In genomic region chr12:99498756-99499155, GRCh38 we compare ENCODE assay signal across 18 cellular contexts.
DNase-seq lines count a peak whose midpoint lies in the region; ATAC-seq, FAIRE-seq and TF ChIP-seq lines count a peak whose summit lies in the region.
"Had no signal": no experiment of that assay in that cellular context is flagged by ENCODE, and none has a peak within 500 bp of the region (broad histone marks: within the 10 kb centered on the region; RNA-seq: fewer than 3 reads in every experiment).

No MANE protein-coding gene starts in this region.

- CTCF ChIA-PET in HEK293T (lab: Yijun Ruan, JAX) = no interaction called here

- H3K4me3 ChIP-seq in AG09309 (ENCODE audit: control insufficient read depth, low read depth, low read length) = no peak overlapping the region
- no peak overlapping the region for H3K4me3 ChIP-seq in HUES48 (ENCODE audit: low read depth, low read length)
- H3K4me3 ChIP-seq in astrocyte of the spinal cord (ENCODE audit: low read depth, low read length) = no peak overlapping the region
- no peak overlapping the region for H3K4me3 ChIP-seq in small intestine (ENCODE audit: low read depth in 1 of 2, low read length in 2 of 2)
- no peak overlapping the region for H3K4me3 ChIP-seq in gastrocnemius medialis
- H3K4me3 ChIP-seq: BLaER1, cardiac muscle cell had no signal

- TF ChIP-seq CTCF in AG09309 (IDR thresholded peaks at IDR 0.05; ENCODE audit: control insufficient read depth, insufficient read depth, low read depth, low read length, missing control alignments) (no peak), astrocyte of the spinal cord (IDR thresholded peaks at IDR 0.05; ENCODE audit: low read depth, low read length) (no peak), gastrocnemius medialis (IDR thresholded peaks at IDR 0.05 in 4 of 5, conservative IDR thresholded peaks at IDR 0.05 in 1 of 5) (no peak)

- H3K4me1 ChIP-seq in HUES48 (ENCODE audit: control insufficient read depth, insufficient read depth, low read length) (peaks cover 6% of the 10 kb centered on the region; the same call in 1 of the 2 replicates), small intestine (ENCODE audit: control insufficient read depth in 2 of 2, insufficient read depth in 1 of 2, low read depth in 1 of 2, low read length in 1 of 2) (no peaks in the 10 kb centered on the region), gastrocnemius medialis (no peaks in the 10 kb centered on the region)
- H3K4me1 ChIP-seq: BLaER1 had no signal

- WGBS in small intestine, 3 donors = 52 to 67% (median 53%) methylated on average over 3 of the region's 3 CpGs

- H3K9ac ChIP-seq in HUES48 (ENCODE audit: low read depth, low read length) = no peak overlapping the region
- H3K9ac ChIP-seq: BLaER1 had no signal

- no peaks in the 10 kb centered on the region for H3K27me3 ChIP-seq in HUES48 (ENCODE audit: control insufficient read depth, insufficient read depth, low read length)
- no peaks in the 10 kb centered on the region for H3K27me3 ChIP-seq in small intestine (ENCODE audit: control insufficient read depth in 2 of 2, insufficient read depth in 2 of 2, low read length in 2 of 2)
- no peaks in the 10 kb centered on the region for H3K27me3 ChIP-seq in gastrocnemius medialis
- H3K27me3 ChIP-seq: BLaER1, cardiac muscle cell had no signal

- no peak for TF ChIP-seq POLR2A in gastrocnemius medialis (IDR thresholded peaks at IDR 0.05)

- peak overlapping the region; percentile 33 for H3K27ac ChIP-seq in HUES48 (ENCODE audit: low read depth, low read length)
- H3K27ac ChIP-seq in small intestine (ENCODE audit: low read depth in 1 of 2, low read length in 1 of 2) = no peak overlapping the region
- H3K27ac ChIP-seq in gastrocnemius medialis = no peak overlapping the region
- H3K27ac ChIP-seq: BLaER1, cardiac muscle cell had no signal

- H3K36me3 ChIP-seq in HUES48 (ENCODE audit: control insufficient read depth, insufficient read depth, low read length) (no peaks in the 10 kb centered on the region), small intestine (ENCODE audit: control insufficient read depth in 2 of 2, insufficient read depth in 2 of 2, low read length in 2 of 2) (no peaks in the 10 kb centered on the region), gastrocnemius medialis (no peaks in the 10 kb centered on the region)
- H3K36me3 ChIP-seq: cardiac muscle cell had no signal

- POLR2A ChIA-PET in HEK293T (lab: Yijun Ruan, JAX) = no interaction called here

- ATAC-seq in gastrocnemius medialis = no peak
- ATAC-seq: activated CD8-positive, alpha-beta T cell treated with anti-CD3 and anti-CD28 coated beads for 36 hours had no signal

- DNase-seq in AG09309 (ENCODE audit: low read depth) = peak; percentile 20
- DNase-seq in astrocyte of the spinal cord (ENCODE audit: low read depth, low spot score) = peak; percentile 74
- peak; percentile 36 for DNase-seq in iris pigment epithelial cell (ENCODE audit: low read depth)
- no peak for DNase-seq in HEK293T (ENCODE audit: extremely low spot score)
- no peak for DNase-seq in small intestine
- no peak for DNase-seq in gastrocnemius medialis
- DNase-seq in T-helper 1 cell = no peak
- DNase-seq: activated CD8-positive, alpha-beta T cell treated with anti-CD3 and anti-CD28 coated beads for 36 hours; HCEC 1CT; NCI-H1417 treated with DMSO at 0.1 percent for 48 hours; RPMI8226; stimulated activated CD4-positive, alpha-beta T cell treated with anti-CD3 and anti-CD28 coated beads, Interleukin-2, amount 100 ng/mL, for 24 hours; T1000 had no signal

- H3K9me3 ChIP-seq in HUES48 (ENCODE audit: control insufficient read depth, insufficient read depth, low read length) = no peaks in the 10 kb centered on the region
- H3K9me3 ChIP-seq in small intestine (ENCODE audit: control insufficient read depth, low read depth) = no peaks in the 10 kb centered on the region
- no peaks in the 10 kb centered on the region for H3K9me3 ChIP-seq in gastrocnemius medialis

- in situ Hi-C loops in astrocyte of the spinal cord (cut with HindIII; ENCODE audit: low sequenced_read_pairs) = no loop called here
- in situ Hi-C loops in gastrocnemius medialis (cut with MboI; ENCODE audit: low sequenced_read_pairs in 4 of 4) = loop anchor here in 1 of 4 donors (25.0 kb wide), 1 partner anchor 89 kb away; no protein-coding TSS in a partner anchor

- intact Hi-C loops in gastrocnemius medialis (cut with DNase I; ENCODE audit: low total_unique reads) = no loop called here

- FAIRE-seq in small intestine (lab: Jason Lieb, UNC) = no peak
- FAIRE-seq: endothelial cell of umbilical vein, islet of Langerhans had no signal

TF ChIP-seq in HEK293T, 16 proteins besides CTCF, POLR2A, EP300 and RAD21:
- TF ChIP-seq TARDBP (IDR thresholded peaks at IDR 0.05) = no peak
- no peak for TF ChIP-seq LEF1 (IDR thresholded peaks at IDR 0.05; ENCODE audit: borderline replicate concordance)
- no peak for TF ChIP-seq ZNF384 (IDR thresholded peaks at IDR 0.05)
- TF ChIP-seq PKNOX1 (IDR thresholded peaks at IDR 0.05) = no peak
- TF ChIP-seq HDGF (IDR thresholded peaks at IDR 0.05; ENCODE audit: borderline replicate concordance) = no peak
- TF ChIP-seq BHLHE40 (IDR thresholded peaks at IDR 0.05; ENCODE audit: borderline replicate concordance) = no peak
TF ChIP-seq in HEK293T: peak in this region for 0.

Comparison
In these comparisons a context has a peak if more than half of its experiments do, and no peak if none do; other contexts are left out.
1. DNase-seq: peak in AG09309 (single experiment), astrocyte of the spinal cord (single experiment) and iris pigment epithelial cell (single experiment); none in HEK293T (single experiment), small intestine (single experiment), gastrocnemius medialis (0 of 2) and T-helper 1 cell (0 of 5).